ENCODE assay signal across 15 cellular contexts in genomic region chr20:41425180-41425884, GRCh38. TPM values are rescaled to one million over a fixed set of nuclear protein-coding genes. Genes with fewer than 3 reads are reported as not detected.
DNase-seq lines count a peak whose midpoint lies in the region; ATAC-seq and FAIRE-seq lines count a peak whose summit lies in the region.
"Had no signal": no experiment of that assay in that cellular context is flagged by ENCODE, and none has a peak within 500 bp of the region (broad histone marks: within the 10 kb centered on the region; RNA-seq: fewer than 3 reads in every experiment).

No MANE protein-coding gene starts in this region.

- H3K4me1 ChIP-seq in BLaER1 (peaks cover 23% of the 10 kb centered on the region), trophoblast cell (ENCODE audit: control insufficient read depth in 1 of 2, insufficient read depth in 2 of 2, low read length in 2 of 2) (peaks cover 0 to 2% of the 10 kb centered on the region in 2 experiments)
- H3K4me1 ChIP-seq: ascending aorta, lower lobe of right lung had no signal

- H3K4me3 ChIP-seq in BLaER1 (no peak overlapping the region), trophoblast cell (ENCODE audit: low read depth, low read length) (no peak overlapping the region)
- H3K4me3 ChIP-seq: ascending aorta, lower lobe of right lung, SJSA1 had no signal

- H3K27ac ChIP-seq in BLaER1 (no peak overlapping the region), trophoblast cell (ENCODE audit: low read depth, low read length) (no peak overlapping the region)
- H3K27ac ChIP-seq: ascending aorta, lower lobe of right lung, SJSA1, VCaP had no signal

- no peak overlapping the region for H4K8ac ChIP-seq in trophoblast cell (ENCODE audit: low read depth, low read length)

- no peak overlapping the region for H3K4ac ChIP-seq in trophoblast cell (ENCODE audit: low read depth, low read length)

- in situ Hi-C loops in KBM-7 (cut with MboI; ENCODE audit: low pct_unique_long_range_greater_than_20kb, low sequenced_read_pairs) = no loop called here

- H3K9me3 ChIP-seq in BLaER1 (no peaks in the 10 kb centered on the region), trophoblast cell (ENCODE audit: insufficient read depth, low read depth, low read length) (no peaks in the 10 kb centered on the region)
- H3K9me3 ChIP-seq: ascending aorta, lower lobe of right lung, SJSA1 had no signal

- no peak overlapping the region for H4K91ac ChIP-seq in trophoblast cell (ENCODE audit: low read depth, low read length)

- H4K20me1 ChIP-seq in BLaER1 = no peaks in the 10 kb centered on the region

- peaks cover 61% of the 10 kb centered on the region for H3K36me3 Mint-ChIP-seq in central memory CD8-positive, alpha-beta T cell (ENCODE audit: insufficient read depth)

- H4K12ac ChIP-seq in trophoblast cell (ENCODE audit: low read depth, low read length) = no peak overlapping the region

- H2BK5ac ChIP-seq in trophoblast cell (ENCODE audit: low read depth, low read length, poor library complexity) = peak overlapping the region; percentile 42

- peak; percentile 30 for DNase-seq in KBM-7
- no peak for DNase-seq in central memory CD8-positive, alpha-beta T cell (ENCODE audit: low spot score in 2 of 2)
- no peak for DNase-seq in trophoblast cell
- DNase-seq in RCC 7860 (ENCODE audit: low spot score) = no peak
- no peak for DNase-seq in NCI-H345 treated with DMSO at 0.1 percent for 48 hours (lab: John Stamatoyannopoulos, UW; ENCODE audit: unreplicated experiment)
- DNase-seq: activated effector memory CD4-positive, alpha-beta T cell treated with anti-CD3 and anti-CD28 coated beads, Interleukin-2, amount 50 U/mL, for 16 hours; CD4-positive, alpha-beta T cell; dermis blood vessel endothelial cell; lower lobe of right lung had no signal

- WGBS in trophoblast cell (ENCODE audit: extremely low coverage, insufficient coverage, insufficient read length) = 100% methylated on average over 2 of the region's 10 CpGs

- H3K4me1 Mint-ChIP-seq in central memory CD8-positive, alpha-beta T cell = no peaks in the 10 kb centered on the region

- H2AFZ ChIP-seq in trophoblast cell (ENCODE audit: insufficient read depth, low read length, poor library complexity) = no peak overlapping the region

- no peak overlapping the region for H3K23ac ChIP-seq in trophoblast cell (ENCODE audit: low read length)

- H3K4me2 ChIP-seq in BLaER1 = peak overlapping the region; percentile 31; the same call in 1 of the 2 replicates
- H3K4me2 ChIP-seq in trophoblast cell (ENCODE audit: low read length) = no peak overlapping the region

- H3K27ac Mint-ChIP-seq in central memory CD8-positive, alpha-beta T cell (ENCODE audit: low read depth) = peak overlapping the region; percentile 57
- H3K27ac Mint-ChIP-seq: CD4-positive, alpha-beta T cell had no signal

- no peaks in the 10 kb centered on the region for H3K27me3 Mint-ChIP-seq in central memory CD8-positive, alpha-beta T cell
- H3K27me3 Mint-ChIP-seq: CD4-positive, alpha-beta T cell had no signal

- H3K9ac ChIP-seq in BLaER1 = no peak overlapping the region
- no peak overlapping the region for H3K9ac ChIP-seq in trophoblast cell (ENCODE audit: low read length)

- no peak overlapping the region for H3K18ac ChIP-seq in trophoblast cell (ENCODE audit: low read length)

- no peak overlapping the region for H3K14ac ChIP-seq in trophoblast cell (ENCODE audit: low read length)

- H3K27me3 ChIP-seq in BLaER1 (no peaks in the 10 kb centered on the region), trophoblast cell (ENCODE audit: insufficient read depth, low read length) (no peaks in the 10 kb centered on the region)
- H3K27me3 ChIP-seq: ascending aorta, SJSA1 had no signal

- FAIRE-seq in RCC 7860 (lab: Jason Lieb, UNC) = no peak

- no peaks in the 10 kb centered on the region for H3K79me2 ChIP-seq in trophoblast cell (ENCODE audit: control insufficient read depth, insufficient read depth, low read length, poor library complexity)

- no peaks in the 10 kb centered on the region for H3K79me1 ChIP-seq in trophoblast cell (ENCODE audit: low read length)

- H2AK5ac ChIP-seq in trophoblast cell (ENCODE audit: low read length) = no peak overlapping the region

- H3K9me3 Mint-ChIP-seq in central memory CD8-positive, alpha-beta T cell = no peaks in the 10 kb centered on the region
- H3K9me3 Mint-ChIP-seq: CD4-positive, alpha-beta T cell had no signal

- no peak overlapping the region for H3K4me3 Mint-ChIP-seq in central memory CD8-positive, alpha-beta T cell
- H3K4me3 Mint-ChIP-seq: CD4-positive, alpha-beta T cell had no signal

- no peak overlapping the region for H2BK12ac ChIP-seq in trophoblast cell (ENCODE audit: low read length)

- ATAC-seq in central memory CD8-positive, alpha-beta T cell (replicated peaks; ENCODE audit: extremely low read depth, poor library complexity, severe bottlenecking) = no peak
- ATAC-seq in GM19455 (IDR thresholded peaks at IDR 0.05; ENCODE audit: unreplicated experiment) = no peak
- no peak for ATAC-seq in GM19463 (IDR thresholded peaks at IDR 0.05; ENCODE audit: unreplicated experiment)

- H3K36me3 ChIP-seq in BLaER1 (peaks cover 100% of the 10 kb centered on the region), trophoblast cell (ENCODE audit: control insufficient read depth in 1 of 2, insufficient read depth in 2 of 2, low read length in 2 of 2) (peaks cover 20 to 30% of the 10 kb centered on the region in 2 experiments)

- H2BK120ac ChIP-seq in trophoblast cell (ENCODE audit: insufficient read depth, low read length, poor library complexity) = no peak overlapping the region

RNA-seq across cellular contexts. Expression of gene EMILIN3, which starts 58.7 kb away (rescaled TPM):
- 0.34 and 0.37 TPM in 2 replicates for polyA plus RNA-seq in trophoblast cell (2013)
